21 cellular contexts compared by ENCODE assay signal in genomic region chr9:119722384-119722783, GRCh38.
DNase-seq lines count a peak whose midpoint lies in the region; ATAC-seq and TF ChIP-seq lines count a peak whose summit lies in the region.
"Had no signal": no experiment of that assay in that cellular context is flagged by ENCODE, and none has a peak within 500 bp of the region (broad histone marks: within the 10 kb centered on the region; RNA-seq: fewer than 3 reads in every experiment).

No MANE protein-coding gene starts in this region.

- DNase-seq in GM23338 (ENCODE audit: low spot score) (peak; percentile 24), NCI-H69 (lab: John Stamatoyannopoulos, UW) (peak; percentile 64), esophagus muscularis mucosa (ENCODE audit: extremely low spot score) (peak; percentile 19), neural progenitor cell (ENCODE audit: low spot score) (no peak), T-helper 17 cell (no peak), DMS53 treated with DMSO at 0.1 percent for 48 hours (lab: John Stamatoyannopoulos, UW; ENCODE audit: unreplicated experiment) (no peak)
- DNase-seq in stimulated activated naive CD8-positive, alpha-beta T cell treated with anti-CD3 and anti-CD28 coated beads, Interleukin-15, amount 100 ng/mL, for 72 hours, result no peak
- DNase-seq: 8988T; ACHN; AML-193; BE2C; CD4-positive, alpha-beta T cell; CD8-positive, alpha-beta memory T cell; DMS 273 treated with DMSO at 0.1 percent for 48 hours; DMS79 treated with DMSO at 0.1 percent for 48 hours; GF-D8; HFFc6 had no signal

- H3K9me3 Mint-ChIP-seq in GM23338 (no peaks in the 10 kb centered on the region), neural progenitor cell (no peaks in the 10 kb centered on the region)
- H3K9me3 Mint-ChIP-seq in stimulated activated naive CD8-positive, alpha-beta T cell treated with anti-CD3 and anti-CD28 coated beads, Interleukin-15, amount 100 ng/mL, for 72 hours, result peaks cover 9 to 15% of the 10 kb centered on the region in 2 donors

- ATAC-seq in GM23338, result peak; percentile 63
- ATAC-seq in stimulated activated naive CD8-positive, alpha-beta T cell treated with anti-CD3 and anti-CD28 coated beads, Interleukin-15, amount 100 ng/mL, for 72 hours, result no peak
- ATAC-seq in T-helper 17 cell, result no peak
- ATAC-seq: A549 had no signal

- H3K9me3 ChIP-seq in esophagus muscularis mucosa (no peaks in the 10 kb centered on the region), neural progenitor cell (ENCODE audit: low read depth) (no peaks in the 10 kb centered on the region), T-helper 17 cell (ENCODE audit: control insufficient read depth, low read length, poor library complexity, severe bottlenecking) (no peaks in the 10 kb centered on the region)
- H3K9me3 ChIP-seq: A549; BE2C; BLaER1 treated with 17β-estradiol and CSF1 and Interleukin-3, amounts not matched to agents 10 nM and 100 nM; HAP-1 had no signal

- no peak overlapping the region for H3K4me2 ChIP-seq in GM23338
- H3K4me2 ChIP-seq in neural progenitor cell, result peak overlapping the region; percentile 18
- H3K4me2 ChIP-seq: A549; BLaER1 treated with 17β-estradiol and CSF1 and Interleukin-3, amounts not matched to agents 10 nM and 100 nM had no signal

- H3K4me1 Mint-ChIP-seq in GM23338 (peaks cover 30% of the 10 kb centered on the region), neural progenitor cell (peaks cover 9% of the 10 kb centered on the region), T-helper 17 cell (no peaks in the 10 kb centered on the region)
- H3K4me1 Mint-ChIP-seq in stimulated activated naive CD8-positive, alpha-beta T cell treated with anti-CD3 and anti-CD28 coated beads, Interleukin-15, amount 100 ng/mL, for 72 hours, result no peaks in the 10 kb centered on the region
- H3K4me1 Mint-ChIP-seq: CD14-positive monocyte; CD8-positive, alpha-beta memory T cell had no signal

- no peak for TF ChIP-seq CTCF in GM23338 (conservative IDR thresholded peaks at IDR 0.05; ENCODE audit: low read depth in 2 of 2)
- TF ChIP-seq CTCF in esophagus muscularis mucosa (IDR thresholded peaks at IDR 0.05), result no peak
- no peak for TF ChIP-seq CTCF in neural progenitor cell (IDR thresholded peaks at IDR 0.05)

- H3K4me3 Mint-ChIP-seq in GM23338 (no peak overlapping the region), neural progenitor cell (no peak overlapping the region), T-helper 17 cell (no peak overlapping the region)
- no peak overlapping the region for H3K4me3 Mint-ChIP-seq in stimulated activated naive CD8-positive, alpha-beta T cell treated with anti-CD3 and anti-CD28 coated beads, Interleukin-15, amount 100 ng/mL, for 72 hours
- H3K4me3 Mint-ChIP-seq: CD14-positive monocyte; CD4-positive, alpha-beta T cell; CD8-positive, alpha-beta memory T cell; HFFc6 had no signal

- H3K27me3 ChIP-seq in GM23338 (ENCODE audit: insufficient read depth), result no peaks in the 10 kb centered on the region
- H3K27me3 ChIP-seq in esophagus muscularis mucosa, result no peaks in the 10 kb centered on the region
- no peaks in the 10 kb centered on the region for H3K27me3 ChIP-seq in neural progenitor cell
- H3K27me3 ChIP-seq: BE2C; BLaER1 treated with 17β-estradiol and CSF1 and Interleukin-3, amounts not matched to agents 10 nM and 100 nM had no signal

- H3K9ac ChIP-seq in neural progenitor cell, result no peak overlapping the region
- H3K9ac ChIP-seq: BLaER1 treated with 17β-estradiol and CSF1 and Interleukin-3, amounts not matched to agents 10 nM and 100 nM had no signal

- peaks cover 3% of the 10 kb centered on the region; the same call in 1 of the 2 replicates for H3K9me2 ChIP-seq in GM23338 (ENCODE audit: insufficient read depth)

- intact Hi-C loops in esophagus muscularis mucosa (cut with DNase I), result no loop called here

- no peaks in the 10 kb centered on the region for H3K36me3 ChIP-seq in GM23338 (ENCODE audit: insufficient read depth)
- H3K36me3 ChIP-seq in esophagus muscularis mucosa, result no peaks in the 10 kb centered on the region
- no peaks in the 10 kb centered on the region for H3K36me3 ChIP-seq in neural progenitor cell
- H3K36me3 ChIP-seq: BE2C; BLaER1 treated with 17β-estradiol and CSF1 and Interleukin-3, amounts not matched to agents 10 nM and 100 nM; HAP-1 had no signal

- no peak overlapping the region for H3K4me3 ChIP-seq in GM23338
- H3K4me3 ChIP-seq in esophagus muscularis mucosa, result no peak overlapping the region
- H3K4me3 ChIP-seq in neural progenitor cell, result no peak overlapping the region
- H3K4me3 ChIP-seq: A549; BLaER1 treated with 17β-estradiol and CSF1 and Interleukin-3, amounts not matched to agents 10 nM and 100 nM; HAP-1 had no signal

- H3K79me2 ChIP-seq in GM23338 (replicated peaks; ENCODE audit: insufficient read depth) (no peaks in the 10 kb centered on the region), neural progenitor cell (ENCODE audit: low read depth) (no peaks in the 10 kb centered on the region)

- H3K27ac Mint-ChIP-seq in GM23338 (peak overlapping the region; percentile 3; the same call in 1 of the 2 replicates), neural progenitor cell (no peak overlapping the region), T-helper 17 cell (no peak overlapping the region)
- no peak overlapping the region for H3K27ac Mint-ChIP-seq in stimulated activated naive CD8-positive, alpha-beta T cell treated with anti-CD3 and anti-CD28 coated beads, Interleukin-15, amount 100 ng/mL, for 72 hours
- H3K27ac Mint-ChIP-seq: CD14-positive monocyte; CD4-positive, alpha-beta T cell; HFFc6 had no signal

- H3K4me1 ChIP-seq in GM23338 (ENCODE audit: insufficient read depth) (peaks cover 14% of the 10 kb centered on the region), esophagus muscularis mucosa (no peaks in the 10 kb centered on the region), neural progenitor cell (peaks cover 4% of the 10 kb centered on the region)
- H3K4me1 ChIP-seq: A549, BE2C, HAP-1 had no signal

- 37% methylated on average over 2 of the region's 2 CpGs for WGBS in esophagus muscularis mucosa

- H2AFZ ChIP-seq in GM23338 (peak overlapping the region; percentile 54; the same call in 1 of the 2 replicates), neural progenitor cell (replicated peaks) (no peak overlapping the region)

- H3K27me3 Mint-ChIP-seq in GM23338 (ENCODE audit: insufficient read depth, low read depth, poor library complexity), result no peaks in the 10 kb centered on the region
- peaks cover 3% of the 10 kb centered on the region for H3K27me3 Mint-ChIP-seq in neural progenitor cell (ENCODE audit: insufficient read depth, low read depth)
- no peaks in the 10 kb centered on the region for H3K27me3 Mint-ChIP-seq in stimulated activated naive CD8-positive, alpha-beta T cell treated with anti-CD3 and anti-CD28 coated beads, Interleukin-15, amount 100 ng/mL, for 72 hours
- no peaks in the 10 kb centered on the region for H3K27me3 Mint-ChIP-seq in T-helper 17 cell
- H3K27me3 Mint-ChIP-seq: CD4-positive, alpha-beta T cell; CD8-positive, alpha-beta memory T cell had no signal

- H3K27ac ChIP-seq in GM23338 (ENCODE audit: low read depth) (no peak overlapping the region), esophagus muscularis mucosa (replicated peaks in 1 of 4) (no peak overlapping the region), neural progenitor cell (no peak overlapping the region)
- H3K27ac ChIP-seq: A549; BLaER1 treated with 17β-estradiol and CSF1 and Interleukin-3, amounts not matched to agents 10 nM and 100 nM had no signal

- H3F3A ChIP-seq in GM23338 (replicated peaks; ENCODE audit: low read depth), result no peaks in the 10 kb centered on the region
- no peaks in the 10 kb centered on the region for H3F3A ChIP-seq in neural progenitor cell (ENCODE audit: low read depth)

- TF ChIP-seq POLR2A in esophagus muscularis mucosa (IDR thresholded peaks at IDR 0.05; ENCODE audit: low read depth), result no peak

- no peak for TF ChIP-seq EP300 in esophagus muscularis mucosa (IDR thresholded peaks at IDR 0.05)

- H4K20me1 ChIP-seq in GM23338 (replicated peaks; ENCODE audit: insufficient read depth) (no peaks in the 10 kb centered on the region), neural progenitor cell (ENCODE audit: low read depth) (no peaks in the 10 kb centered on the region)
- H4K20me1 ChIP-seq: BLaER1 treated with 17β-estradiol and CSF1 and Interleukin-3, amounts not matched to agents 10 nM and 100 nM had no signal

- H3K36me3 Mint-ChIP-seq in GM23338 (ENCODE audit: low read depth) (no peaks in the 10 kb centered on the region), neural progenitor cell (no peaks in the 10 kb centered on the region), T-helper 17 cell (ENCODE audit: low read depth) (no peaks in the 10 kb centered on the region)
- H3K36me3 Mint-ChIP-seq: CD14-positive monocyte; CD8-positive, alpha-beta memory T cell had no signal

TF ChIP-seq in GM23338, 12 proteins besides CTCF, POLR2A, EP300 and RAD21 (continues in another document):
- no peak for TF ChIP-seq ETS1 (IDR thresholded peaks at IDR 0.05)
- no peak for TF ChIP-seq NANOG (IDR thresholded peaks at IDR 0.05; ENCODE audit: borderline replicate concordance)
- no peak for TF ChIP-seq ZNF114 (CRISPR knock-in tag; IDR thresholded peaks at IDR 0.05)
- no peak for TF ChIP-seq EZH2phosphoT487 (IDR thresholded peaks at IDR 0.05; ENCODE audit: unreplicated experiment)
- TF ChIP-seq EZH2 (IDR thresholded peaks at IDR 0.05; ENCODE audit: low read depth, unreplicated experiment), result no peak
- no peak for TF ChIP-seq ZNF331 (CRISPR knock-in tag; IDR thresholded peaks at IDR 0.05; ENCODE audit: low read depth)
- no peak for TF ChIP-seq CREB1 (CRISPR knock-in tag; IDR thresholded peaks at IDR 0.05; ENCODE audit: low read depth)

Comparison
In these comparisons a context has a peak if more than half of its experiments do, and no peak if none do; other contexts are left out.
1. DNase-seq: peak in GM23338 (single experiment), NCI-H69 (single experiment) and esophagus muscularis mucosa (single experiment); none in neural progenitor cell (single experiment), stimulated activated naive CD8-positive, alpha-beta T cell treated with anti-CD3 and anti-CD28 coated beads, Interleukin-15, amount 100 ng/mL, for 72 hours (0 of 2), T-helper 17 cell (0 of 3) and DMS53 treated with DMSO at 0.1 percent for 48 hours (single experiment).